ENCODE assay signal across 19 cellular contexts in the genomic region with DNA sequence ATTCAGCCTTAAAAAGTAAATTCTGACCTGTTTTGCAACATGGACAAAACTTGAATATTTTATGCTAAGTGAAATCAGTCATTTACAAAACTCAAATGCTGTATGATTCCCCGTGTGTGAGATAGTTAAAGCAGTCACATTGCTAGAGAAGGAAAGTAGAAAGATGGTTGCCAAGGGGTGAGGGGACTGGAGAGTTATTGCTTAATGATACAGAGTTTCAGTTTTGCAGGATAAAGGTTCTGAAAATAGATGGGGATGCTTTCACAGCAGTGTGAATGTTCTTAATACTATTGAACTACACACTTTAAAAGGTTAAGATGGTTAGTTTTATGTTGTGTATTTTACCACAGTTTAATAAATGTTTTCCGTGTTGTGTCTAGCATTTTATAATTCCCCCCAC. TPM values are rescaled to one million over a fixed set of nuclear protein-coding genes. Genes with fewer than 3 reads are reported as not detected.
A peak's percentile ranks its signal among the peaks of the same experiment; 100 is the strongest.
DNase-seq lines count a peak whose midpoint lies in the region; ATAC-seq and TF ChIP-seq lines count a peak whose summit lies in the region.
"Had no signal": no experiment of that assay in that cellular context is flagged by ENCODE, and none has a peak within 500 bp of the region (broad histone marks: within the 10 kb centered on the region; RNA-seq: fewer than 3 reads in every experiment).

No MANE protein-coding gene starts in this region.

- no peaks in the 10 kb centered on the region for H3K36me3 ChIP-seq in esophagus squamous epithelium
- H3K36me3 ChIP-seq: SJCRH30 had no signal

- intact Hi-C loops in esophagus squamous epithelium (cut with DNase I), result no loop called here

- ATAC-seq in GM19043 (IDR thresholded peaks at IDR 0.05; ENCODE audit: low read depth, unreplicated experiment) (peak; percentile 32), GM21619 (IDR thresholded peaks at IDR 0.05; ENCODE audit: unreplicated experiment) (peak; percentile 42), HG03066 (IDR thresholded peaks at IDR 0.05; ENCODE audit: low read depth, unreplicated experiment) (peak; percentile 41)
- ATAC-seq: T-cell had no signal

- WGBS in esophagus squamous epithelium, 2 donors, result 68 to 72% methylated on average over 2 of the region's 2 CpGs

- no peak overlapping the region for H3K27ac ChIP-seq in esophagus squamous epithelium
- H3K27ac ChIP-seq: SJCRH30, skin epidermis had no signal

- no peak for TF ChIP-seq CTCF in esophagus squamous epithelium (IDR thresholded peaks at IDR 0.05)

- TF ChIP-seq POLR2A in esophagus squamous epithelium (IDR thresholded peaks at IDR 0.05), result no peak

- H3K9me3 ChIP-seq in esophagus squamous epithelium, result no peaks in the 10 kb centered on the region
- H3K9me3 ChIP-seq: SJCRH30 had no signal

- DNase-seq in iPS-NIHi11 (ENCODE audit: low spot score) (no peak), mucosa of gallbladder (ENCODE audit: low spot score) (no peak), NCI-H345 treated with DMSO at 0.1 percent for 48 hours (lab: John Stamatoyannopoulos, UW; ENCODE audit: unreplicated experiment) (no peak), esophagus squamous epithelium (lab: John Stamatoyannopoulos, UW) (no peak)
- DNase-seq: activated CD4-positive, alpha-beta T cell treated with anti-CD3 and anti-CD28 coated beads, Interleukin-2, amount 50 U/mL, for 48 hours; activated CD8-positive, alpha-beta memory T cell treated with anti-CD3 and anti-CD28 coated beads, Interleukin-2, amount 50 U/mL, for 4 hours; activated naive CD8-positive, alpha-beta T cell treated with anti-CD3 and anti-CD28 coated beads for 36 hours; central memory CD4-positive, alpha-beta T cell; EL; MV-4-11; NCI-H2171; NCI-H526; SJCRH30; stimulated activated CD4-positive, alpha-beta T cell treated with anti-CD3 and anti-CD28 coated beads, Interleukin-1b, Interleukin-23, amount 100 ng/mL, for 48 hours; T-cell had no signal

- H3K4me3 ChIP-seq in esophagus squamous epithelium, result no peak overlapping the region
- H3K4me3 ChIP-seq: SJCRH30, skin epidermis had no signal

- no peaks in the 10 kb centered on the region for H3K27me3 ChIP-seq in esophagus squamous epithelium
- H3K27me3 ChIP-seq: SJCRH30 had no signal

- no peaks in the 10 kb centered on the region for H3K4me1 ChIP-seq in esophagus squamous epithelium

RNA-seq across cellular contexts. Expression of a gene that starts 51.2 kb away (rescaled TPM):
- total RNA-seq in mucosa of gallbladder (10.6 TPM), esophagus squamous epithelium (1 to 10 TPM in 2 of 4 donors, under 1 TPM in 2; 0.08 to 4.4 (median 0.64) TPM)
- total RNA-seq: activated naive CD8-positive, alpha-beta T cell treated with anti-CD3 and anti-CD28 coated beads for 36 hours had no signal
